Comparison of ENCODE assay signal across 8 cellular contexts in genomic region chr5:174418809-174419522, GRCh38.
A peak's percentile ranks its signal among the peaks of the same experiment; 100 is the strongest.
DNase-seq lines count a peak whose midpoint lies in the region; ATAC-seq and TF ChIP-seq lines count a peak whose summit lies in the region.

No MANE protein-coding gene starts in this region.

- no peak overlapping the region for H3K4ac ChIP-seq in IMR-90 (ENCODE audit: low read depth, low read length)

- H3K23ac ChIP-seq in IMR-90 (ENCODE audit: low read depth, low read length) = no peak overlapping the region

- no peak overlapping the region for H3K27ac ChIP-seq in IMR-90 (ENCODE audit: insufficient read depth, low read length)
- H3K27ac ChIP-seq in effector memory CD4-positive, alpha-beta T cell (ENCODE audit: insufficient read depth, low read length, poor library complexity, severe bottlenecking) = no peak overlapping the region

- H3K27me3 Mint-ChIP-seq in osteocyte (ENCODE audit: unreplicated experiment) = no peaks in the 10 kb centered on the region

- TF ChIP-seq RAD21 in IMR-90 (IDR thresholded peaks at IDR 0.05; ENCODE audit: low read length) = no peak

- H3K9me3 Mint-ChIP-seq in osteocyte (ENCODE audit: unreplicated experiment) = no peaks in the 10 kb centered on the region

- dilution Hi-C loops in IMR-90 (cut with HindIII; ENCODE audit: low sequenced_read_pairs, unreplicated experiment) = no loop called here

- intact Hi-C loops in IMR-90 (cut with micrococcal nuclease) = loop anchor here (1.0 kb wide), 8 partner anchors 92 to 517 kb away; partner anchors contain the start of gene MSX2

- in situ Hi-C loops in IMR-90 (cut with MboI; ENCODE audit: low sequenced_read_pairs) = loop anchor here (5.0 to 25.0 kb wide), 2 partner anchors 318 to 378 kb away; no protein-coding TSS in a partner anchor

- peak overlapping the region; percentile 30; the same call in 1 of the 2 replicates for H2BK120ac ChIP-seq in IMR-90 (ENCODE audit: low read depth, low read length)

- TF ChIP-seq CTCF in IMR-90 (conservative IDR thresholded peaks at IDR 0.05; ENCODE audit: low read depth, low read length) = no peak
- no peak for TF ChIP-seq CTCF in osteocyte (IDR thresholded peaks at IDR 0.05)

- H2BK5ac ChIP-seq in IMR-90 (ENCODE audit: low read depth, low read length, poor library complexity, severe bottlenecking) = no peak overlapping the region

- peak overlapping the region; percentile 2 for H3K4me3 ChIP-seq in IMR-90 (ENCODE audit: insufficient read depth, low read depth, low read length)
- peak overlapping the region; percentile 26 for H3K4me3 ChIP-seq in effector memory CD4-positive, alpha-beta T cell (ENCODE audit: insufficient read depth, low read depth, low read length, poor library complexity, severe bottlenecking)

- peaks cover 22% of the 10 kb centered on the region for H3K4me1 Mint-ChIP-seq in osteocyte (ENCODE audit: unreplicated experiment)

- no peaks in the 10 kb centered on the region for H3K79me1 ChIP-seq in IMR-90 (ENCODE audit: low read depth in 1 of 2, low read length in 2 of 2)

- peak overlapping the region; percentile 7; the same call in 1 of the 2 replicates for H4K91ac ChIP-seq in IMR-90 (ENCODE audit: insufficient read depth, low read depth, low read length)

- no peak for TF ChIP-seq POLR2A in IMR-90 (IDR thresholded peaks at IDR 0.05; ENCODE audit: low read depth, low read length)

- peak overlapping the region; percentile 85 for H2AFZ ChIP-seq in IMR-90 (replicated peaks; ENCODE audit: low read length, poor library complexity)

- H3K56ac ChIP-seq in IMR-90 (ENCODE audit: extremely low read depth, insufficient read depth, low read length) = no peak overlapping the region

- no peak overlapping the region for H4K5ac ChIP-seq in IMR-90 (ENCODE audit: low read depth, low read length)

- H2AK5ac ChIP-seq in IMR-90 (ENCODE audit: low read depth, low read length) = no peak overlapping the region

- peak overlapping the region; percentile 77 for H3K4me2 ChIP-seq in IMR-90 (ENCODE audit: low read depth, low read length)

- POLR2A ChIA-PET in IMR-90 (lab: Charles Lee; ENCODE audit: unreplicated experiment) = no interaction called here

- H3K9ac ChIP-seq in IMR-90 (ENCODE audit: low read depth, low read length) = peak overlapping the region; percentile 16; the same call in 1 of the 2 replicates

- H2BK15ac ChIP-seq in IMR-90 (ENCODE audit: low read depth, low read length) = no peak overlapping the region

- DNase-seq in NOMO-1 treated with DMSO at 0.1 percent for 48 hours (lab: John Stamatoyannopoulos, UW; ENCODE audit: unreplicated experiment) (peak; percentile 40), NOMO-1 treated with dmso at 0.1 percent for 144 hours (lab: John Stamatoyannopoulos, UW; ENCODE audit: unreplicated experiment) (no peak), IMR-90 (no peak), osteocyte (ENCODE audit: extremely low spot score, unreplicated experiment) (no peak), NAMALWA (ENCODE audit: low spot score) (no peak), cerebellar nuclear complex (lab: John Stamatoyannopoulos, UW) (no peak)
- DNase-seq in effector memory CD4-positive, alpha-beta T cell = no peak
- no peak for DNase-seq in activated CD4-positive, alpha-beta T cell treated with anti-CD3 and anti-CD28 coated beads for 4 hours

- H3K4me1 ChIP-seq in IMR-90 (ENCODE audit: control insufficient read depth, insufficient read depth, low read length) = peaks cover 1% of the 10 kb centered on the region; the same call in 1 of the 2 replicates
- H3K4me1 ChIP-seq in effector memory CD4-positive, alpha-beta T cell (ENCODE audit: control insufficient read depth, insufficient read depth, low read length, poor library complexity, severe bottlenecking) = no peaks in the 10 kb centered on the region

- H3K4me3 Mint-ChIP-seq in osteocyte (ENCODE audit: unreplicated experiment) = peak overlapping the region; percentile 74

- H3K9me3 ChIP-seq in IMR-90 (ENCODE audit: control insufficient read depth, insufficient read depth, low read length) = no peaks in the 10 kb centered on the region
- no peaks in the 10 kb centered on the region for H3K9me3 ChIP-seq in effector memory CD4-positive, alpha-beta T cell (ENCODE audit: control insufficient read depth, low read length)

- H2BK20ac ChIP-seq in IMR-90 (ENCODE audit: low read depth, low read length) = no peak overlapping the region

- H3K14ac ChIP-seq in IMR-90 (replicated peaks; ENCODE audit: low read depth, low read length) = no peak overlapping the region

- no peaks in the 10 kb centered on the region for H3K36me3 ChIP-seq in IMR-90 (ENCODE audit: control insufficient read depth, insufficient read depth, low read length)
- no peaks in the 10 kb centered on the region for H3K36me3 ChIP-seq in effector memory CD4-positive, alpha-beta T cell (ENCODE audit: control insufficient read depth, insufficient read depth, low read length)

- no peaks in the 10 kb centered on the region for H3K36me3 Mint-ChIP-seq in osteocyte (ENCODE audit: unreplicated experiment)

- H3K27ac Mint-ChIP-seq in osteocyte (ENCODE audit: unreplicated experiment) = no peak overlapping the region

- no TSS peak for BruUV-seq in IMR-90 (replicated peaks; lab: Mats Ljungman, UMichigan)

- no peak overlapping the region; the same call in 1 of the 2 replicates for H3K18ac ChIP-seq in IMR-90 (ENCODE audit: low read depth, low read length)

- no peaks in the 10 kb centered on the region for H3K9me1 ChIP-seq in IMR-90 (ENCODE audit: insufficient read depth, low read length)

- ATAC-seq in IMR-90 (ENCODE audit: low read depth) = peak; percentile 65

- H4K20me1 ChIP-seq in IMR-90 (ENCODE audit: insufficient read depth, low read length) = no peaks in the 10 kb centered on the region

- WGBS in IMR-90 (ENCODE audit: extremely low coverage in 2 of 2, insufficient read length in 1 of 2), 2 experiments = 10% methylated on average over 5 of the region's 17 CpGs; no CpG with 5 or more reads in 1 of the 2 experiments

- H4K8ac ChIP-seq in IMR-90 (ENCODE audit: low read depth in 2 of 2, low read length in 2 of 2) = no peak overlapping the region; a peak in 1 of 4 replicates

- H3K27me3 ChIP-seq in IMR-90 (ENCODE audit: control insufficient read depth, insufficient read depth, low read length) = no peaks in the 10 kb centered on the region; the same call in 1 of the 2 replicates
- no peaks in the 10 kb centered on the region for H3K27me3 ChIP-seq in effector memory CD4-positive, alpha-beta T cell (replicated peaks; ENCODE audit: control insufficient read depth, insufficient read depth, low read length, poor library complexity, severe bottlenecking)

- CTCF ChIA-PET in IMR-90 (lab: Yijun Ruan, JAX) = interaction anchor here (0.7 to 2.3 kb wide), 14 partner anchors 9 to 379 kb away, joined by 3 to 24 read pairs (median 3); no protein-coding TSS in a partner anchor

- peak overlapping the region; percentile 5 for H2AK9ac ChIP-seq in IMR-90 (replicated peaks; ENCODE audit: low read depth, low read length, poor library complexity)

TF ChIP-seq in IMR-90, 13 proteins besides CTCF, POLR2A, EP300 and RAD21:
- TF ChIP-seq MXI1 (IDR thresholded peaks at IDR 0.05; ENCODE audit: borderline replicate concordance, low read depth, low read length) = no peak
- TF ChIP-seq NFE2L2 (IDR thresholded peaks at IDR 0.05; ENCODE audit: low read depth, low read length) = no peak
- TF ChIP-seq ELK1 (IDR thresholded peaks at IDR 0.05; ENCODE audit: borderline replicate concordance, low read depth, low read length) = no peak
- TF ChIP-seq SMC3 (IDR thresholded peaks at IDR 0.05; ENCODE audit: low read depth, low read length) = no peak
- no peak for TF ChIP-seq RCOR1 (IDR thresholded peaks at IDR 0.05; ENCODE audit: insufficient replicate concordance, low read length)
- no peak for TF ChIP-seq MAZ (IDR thresholded peaks at IDR 0.05; ENCODE audit: borderline replicate concordance, low read depth, low read length)
- no peak for TF ChIP-seq FOS (IDR thresholded peaks at IDR 0.05; ENCODE audit: low read depth, low read length)
- no peak for TF ChIP-seq MAFK (IDR thresholded peaks at IDR 0.05; ENCODE audit: low read depth, low read length)
- no peak for TF ChIP-seq CEBPB (IDR thresholded peaks at IDR 0.05; ENCODE audit: low read depth, low read length)
- TF ChIP-seq RFX5 (IDR thresholded peaks at IDR 0.05; ENCODE audit: low read depth, low read length) = no peak
- no peak for TF ChIP-seq CHD1 (IDR thresholded peaks at IDR 0.05; ENCODE audit: low read depth, low read length)
- no peak for TF ChIP-seq BHLHE40 (IDR thresholded peaks at IDR 0.05; ENCODE audit: low read depth, low read length)
- no peak for TF ChIP-seq USF2 (IDR thresholded peaks at IDR 0.05; ENCODE audit: low read depth, low read length)
